3 cellular contexts compared by ENCODE assay signal in the genomic region with DNA sequence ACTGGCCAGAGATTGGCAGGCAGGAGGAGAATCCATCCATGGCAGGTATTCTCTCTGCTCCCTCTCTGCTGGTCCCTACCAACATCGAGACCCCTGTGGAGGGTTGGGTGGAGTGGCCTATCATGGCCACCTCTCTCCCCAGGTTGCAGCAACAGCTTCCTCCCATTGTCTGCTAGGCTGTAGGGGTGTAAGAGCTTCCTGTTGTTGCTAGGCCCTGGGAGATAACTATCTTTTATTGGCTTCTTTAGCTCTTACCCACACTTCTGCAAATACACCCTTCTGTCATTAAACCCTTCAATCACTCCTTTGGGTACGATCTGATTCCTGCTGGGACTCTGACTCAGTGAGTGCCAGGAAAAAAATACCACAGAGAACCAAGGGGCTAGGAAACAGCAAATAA.
TF ChIP-seq lines count a peak whose summit lies in the region.

No MANE protein-coding gene starts in this region.

TF ChIP-seq in HCT116, 20 proteins besides CTCF, POLR2A, EP300 and RAD21:
- TF ChIP-seq ZNF274 (IDR thresholded peaks at IDR 0.05; ENCODE audit: low read depth, low read length) (no peak), EGR1 (IDR thresholded peaks at IDR 0.05; ENCODE audit: low read depth) (no peak), YY1 (IDR thresholded peaks at IDR 0.05; ENCODE audit: extremely low read depth, insufficient replicate concordance, low read depth, low read length) (no peak), EZH2phosphoT487 (IDR thresholded peaks at IDR 0.05; ENCODE audit: borderline replicate concordance) (no peak), POLR2AphosphoS5 (IDR thresholded peaks at IDR 0.05; ENCODE audit: low read depth, low read length) (no peak), FOSL1 (IDR thresholded peaks at IDR 0.05; ENCODE audit: low read depth) (no peak), JUND (IDR thresholded peaks at IDR 0.05) (no peak), TCF7L2 (IDR thresholded peaks at IDR 0.05; ENCODE audit: borderline replicate concordance, extremely low read depth, insufficient read depth, insufficient read length) (no peak), SP1 (IDR thresholded peaks at IDR 0.05; ENCODE audit: low read depth) (no peak), SIN3A (IDR thresholded peaks at IDR 0.05; ENCODE audit: low read depth) (no peak), EZH2 (IDR thresholded peaks at IDR 0.05) (no peak), CEBPB (IDR thresholded peaks at IDR 0.05; ENCODE audit: low read depth) (no peak), ZFX (IDR thresholded peaks at IDR 0.05) (no peak), CBX3 (IDR thresholded peaks at IDR 0.05; ENCODE audit: low read depth) (no peak), SRF (IDR thresholded peaks at IDR 0.05; ENCODE audit: low read depth) (no peak)
- TF ChIP-seq, protein P1, sequence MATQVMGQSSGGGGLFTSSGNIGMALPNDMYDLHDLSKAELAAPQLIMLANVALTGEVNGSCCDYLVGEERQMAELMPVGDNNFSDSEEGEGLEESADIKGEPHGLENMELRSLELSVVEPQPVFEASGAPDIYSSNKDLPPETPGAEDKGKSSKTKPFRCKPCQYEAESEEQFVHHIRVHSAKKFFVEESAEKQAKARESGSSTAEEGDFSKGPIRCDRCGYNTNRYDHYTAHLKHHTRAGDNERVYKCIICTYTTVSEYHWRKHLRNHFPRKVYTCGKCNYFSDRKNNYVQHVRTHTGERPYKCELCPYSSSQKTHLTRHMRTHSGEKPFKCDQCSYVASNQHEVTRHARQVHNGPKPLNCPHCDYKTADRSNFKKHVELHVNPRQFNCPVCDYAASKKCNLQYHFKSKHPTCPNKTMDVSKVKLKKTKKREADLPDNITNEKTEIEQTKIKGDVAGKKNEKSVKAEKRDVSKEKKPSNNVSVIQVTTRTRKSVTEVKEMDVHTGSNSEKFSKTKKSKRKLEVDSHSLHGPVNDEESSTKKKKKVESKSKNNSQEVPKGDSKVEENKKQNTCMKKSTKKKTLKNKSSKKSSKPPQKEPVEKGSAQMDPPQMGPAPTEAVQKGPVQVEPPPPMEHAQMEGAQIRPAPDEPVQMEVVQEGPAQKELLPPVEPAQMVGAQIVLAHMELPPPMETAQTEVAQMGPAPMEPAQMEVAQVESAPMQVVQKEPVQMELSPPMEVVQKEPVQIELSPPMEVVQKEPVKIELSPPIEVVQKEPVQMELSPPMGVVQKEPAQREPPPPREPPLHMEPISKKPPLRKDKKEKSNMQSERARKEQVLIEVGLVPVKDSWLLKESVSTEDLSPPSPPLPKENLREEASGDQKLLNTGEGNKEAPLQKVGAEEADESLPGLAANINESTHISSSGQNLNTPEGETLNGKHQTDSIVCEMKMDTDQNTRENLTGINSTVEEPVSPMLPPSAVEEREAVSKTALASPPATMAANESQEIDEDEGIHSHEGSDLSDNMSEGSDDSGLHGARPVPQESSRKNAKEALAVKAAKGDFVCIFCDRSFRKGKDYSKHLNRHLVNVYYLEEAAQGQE (IDR thresholded peaks at IDR 0.05; ENCODE audit: low read depth) = no peak
- TF ChIP-seq, protein P2, sequence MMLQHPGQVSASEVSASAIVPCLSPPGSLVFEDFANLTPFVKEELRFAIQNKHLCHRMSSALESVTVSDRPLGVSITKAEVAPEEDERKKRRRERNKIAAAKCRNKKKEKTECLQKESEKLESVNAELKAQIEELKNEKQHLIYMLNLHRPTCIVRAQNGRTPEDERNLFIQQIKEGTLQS (IDR thresholded peaks at IDR 0.05) = no peak
TF ChIP-seq in HCT116: peak in this region for 0.

TF ChIP-seq in endothelial cell of umbilical vein, 7 proteins besides CTCF, POLR2A, EP300 and RAD21:
- TF ChIP-seq GATA2 (IDR thresholded peaks at IDR 0.05; ENCODE audit: insufficient read depth, insufficient read length, low read depth, low read length) (peak; percentile 70), POLR2AphosphoS5 (IDR thresholded peaks at IDR 0.05; ENCODE audit: insufficient read depth, low read depth, low read length) (no peak), FOS (IDR thresholded peaks at IDR 0.05; ENCODE audit: borderline replicate concordance, insufficient read depth, low read length) (no peak)

TF ChIP-seq in GM12891, 5 proteins besides CTCF, POLR2A, EP300 and RAD21:
- TF ChIP-seq PAX5 (IDR thresholded peaks at IDR 0.05; ENCODE audit: insufficient read depth, low read length, severe bottlenecking) = no peak
- TF ChIP-seq POLR2AphosphoS5 (IDR thresholded peaks at IDR 0.05; ENCODE audit: low read depth, low read length) = no peak
- no peak for TF ChIP-seq POU2F2 (IDR thresholded peaks at IDR 0.05; ENCODE audit: low read depth, low read length)
- TF ChIP-seq TAF1 (IDR thresholded peaks at IDR 0.05; ENCODE audit: low read depth, low read length) = no peak
- no peak for TF ChIP-seq SPI1 (IDR thresholded peaks at IDR 0.05; ENCODE audit: low read depth, low read length)
